ENCODE assay signal across 11 cellular contexts in the genomic region with DNA sequence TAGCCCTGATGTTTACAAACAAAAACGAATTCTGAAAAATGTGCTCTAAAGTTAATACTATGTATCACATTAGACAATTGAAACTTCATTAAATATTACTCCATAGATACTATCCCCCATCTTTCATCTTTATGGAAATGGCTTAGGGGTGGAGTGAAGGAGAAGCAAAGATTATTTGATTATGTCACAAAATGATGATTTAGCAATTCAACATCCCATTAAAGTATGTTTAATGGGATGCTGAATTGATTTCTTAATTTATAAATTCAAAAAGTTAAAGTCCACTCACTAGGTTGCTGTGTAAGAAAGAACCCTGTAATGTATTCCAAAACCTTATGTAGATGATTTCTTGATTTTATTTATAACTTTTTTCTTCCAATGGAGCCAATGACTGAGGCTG.
"Had no signal": no experiment of that assay in that cellular context is flagged by ENCODE, and none has a peak within 500 bp of the region (broad histone marks: within the 10 kb centered on the region; RNA-seq: fewer than 3 reads in every experiment).

No MANE protein-coding gene starts in this region.

- H3K4me1 ChIP-seq: HAP-1 had no signal

- H3K4me3 ChIP-seq: GM23248, GM23338, HAP-1 had no signal

- H3K27ac ChIP-seq: GM23248 had no signal

- H3K9me3 Mint-ChIP-seq: GM23338, H9 had no signal

- FAIRE-seq: H1, H54 had no signal

- H3K9ac ChIP-seq: GM23248 had no signal

- H3K4me3 Mint-ChIP-seq: GM23338, H9, HFFc6 had no signal

- H3K36me3 ChIP-seq: HAP-1 had no signal

- DNase-seq: GM23248, GOT3, H7, H9, HCEC 1CT, HFFc6 had no signal

- ATAC-seq: GM23338, HCT116 had no signal

- H3K27ac Mint-ChIP-seq: GM23338, H9, HFFc6 had no signal

- H3K4me2 ChIP-seq: GM23338 had no signal

- H3K9me3 ChIP-seq: HAP-1 had no signal

- H2AFZ ChIP-seq: GM23248, GM23338 had no signal
